ENCODE assay signal across 1 cellular context in genomic region chr3:50237133-50237651, GRCh38.
A peak's percentile ranks its signal among the peaks of the same experiment; 100 is the strongest.
TF ChIP-seq lines count a peak whose summit lies in the region.

No MANE protein-coding gene starts in this region.

TF ChIP-seq in SK-N-SH, 30 proteins besides CTCF, POLR2A, EP300 and RAD21:
- TF ChIP-seq MAX (IDR thresholded peaks at IDR 0.05; ENCODE audit: low read depth) (0 out of 2 replicates have a peak, but pooled peaks have one; percentile 22), FOXM1 (IDR thresholded peaks at IDR 0.05; ENCODE audit: low read depth) (no peak), POLR2AphosphoS5 (IDR thresholded peaks at IDR 0.05; ENCODE audit: low read depth, low read length) (no peak; the same call in 1 of the 2 replicates), RFX5 (IDR thresholded peaks at IDR 0.05; ENCODE audit: low read length) (no peak), RCOR1 (IDR thresholded peaks at IDR 0.05; ENCODE audit: low read length) (no peak), TAF1 (IDR thresholded peaks at IDR 0.05; ENCODE audit: borderline replicate concordance, low read depth, low read length) (peak; percentile 30), NFIC (IDR thresholded peaks at IDR 0.05; ENCODE audit: borderline replicate concordance) (no peak), GATA2 (CRISPR knock-in tag; IDR thresholded peaks at IDR 0.05) (no peak), SIN3A (IDR thresholded peaks at IDR 0.05; ENCODE audit: borderline replicate concordance, low read depth, low read length) (no peak), TCF12 (IDR thresholded peaks at IDR 0.05) (no peak), ZBTB33 (IDR thresholded peaks at IDR 0.05; ENCODE audit: borderline replicate concordance, low read depth) (no peak), SMC3 (IDR thresholded peaks at IDR 0.05; ENCODE audit: low read depth, low read length) (no peak), RXRA (IDR thresholded peaks at IDR 0.05; ENCODE audit: borderline replicate concordance, low read depth) (no peak), GABPA (IDR thresholded peaks at IDR 0.05; ENCODE audit: low read depth) (no peak), EZH2phosphoT487 (IDR thresholded peaks at IDR 0.05; ENCODE audit: borderline replicate concordance, low read depth) (no peak), CHD2 (IDR thresholded peaks at IDR 0.05; ENCODE audit: low read length, partially characterized antibody) (peak; percentile 22)
- TF ChIP-seq, protein P1, sequence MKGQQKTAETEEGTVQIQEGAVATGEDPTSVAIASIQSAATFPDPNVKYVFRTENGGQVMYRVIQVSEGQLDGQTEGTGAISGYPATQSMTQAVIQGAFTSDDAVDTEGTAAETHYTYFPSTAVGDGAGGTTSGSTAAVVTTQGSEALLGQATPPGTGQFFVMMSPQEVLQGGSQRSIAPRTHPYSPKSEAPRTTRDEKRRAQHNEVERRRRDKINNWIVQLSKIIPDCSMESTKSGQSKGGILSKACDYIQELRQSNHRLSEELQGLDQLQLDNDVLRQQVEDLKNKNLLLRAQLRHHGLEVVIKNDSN (IDR thresholded peaks at IDR 0.05; ENCODE audit: borderline replicate concordance, low read depth): no peak
- TF ChIP-seq, protein P2, sequence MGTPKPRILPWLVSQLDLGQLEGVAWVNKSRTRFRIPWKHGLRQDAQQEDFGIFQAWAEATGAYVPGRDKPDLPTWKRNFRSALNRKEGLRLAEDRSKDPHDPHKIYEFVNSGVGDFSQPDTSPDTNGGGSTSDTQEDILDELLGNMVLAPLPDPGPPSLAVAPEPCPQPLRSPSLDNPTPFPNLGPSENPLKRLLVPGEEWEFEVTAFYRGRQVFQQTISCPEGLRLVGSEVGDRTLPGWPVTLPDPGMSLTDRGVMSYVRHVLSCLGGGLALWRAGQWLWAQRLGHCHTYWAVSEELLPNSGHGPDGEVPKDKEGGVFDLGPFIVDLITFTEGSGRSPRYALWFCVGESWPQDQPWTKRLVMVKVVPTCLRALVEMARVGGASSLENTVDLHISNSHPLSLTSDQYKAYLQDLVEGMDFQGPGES (IDR thresholded peaks at IDR 0.05; ENCODE audit: low read depth, low read length): no peak
